Comparison of ENCODE assay signal across 13 cellular contexts in genomic region chr22:31650391-31650790, GRCh38. TPM values are rescaled to one million over a fixed set of nuclear protein-coding genes. Genes with fewer than 3 reads are reported as not detected.
DNase-seq lines count a peak whose midpoint lies in the region; ATAC-seq and TF ChIP-seq lines count a peak whose summit lies in the region.
"Had no signal": no experiment of that assay in that cellular context is flagged by ENCODE, and none has a peak within 500 bp of the region (broad histone marks: within the 10 kb centered on the region; RNA-seq: fewer than 3 reads in every experiment).

No MANE protein-coding gene starts in this region.

- H3K36me3 Mint-ChIP-seq in IgD-negative memory B cell, result peaks cover 7% of the 10 kb centered on the region
- H3K36me3 Mint-ChIP-seq in CD4-positive, alpha-beta T cell (ENCODE audit: low read depth), result peaks cover 55% of the 10 kb centered on the region

- intact Hi-C loops in CD4-positive, alpha-beta T cell (cut with DNase I, micrococcal nuclease), result no loop called here

- no peak overlapping the region for H3K4me3 Mint-ChIP-seq in IgD-negative memory B cell
- no peak overlapping the region for H3K4me3 Mint-ChIP-seq in CD4-positive, alpha-beta T cell
- H3K4me3 Mint-ChIP-seq: activated CD4-positive, alpha-beta memory T cell treated with anti-CD3 and anti-CD28 coated beads for 36 hours; effector memory CD8-positive, alpha-beta T cell; immature natural killer cell had no signal

- H3K9me3 ChIP-seq in CD4-positive, alpha-beta T cell (ENCODE audit: control insufficient read depth, low read length), result no peaks in the 10 kb centered on the region

- CTCF ChIA-PET in CD4-positive, alpha-beta T cell (lab: Charles Lee), result no interaction called here

- no peak for ATAC-seq in HG02798 (IDR thresholded peaks at IDR 0.05; ENCODE audit: poor library complexity, unreplicated experiment)
- ATAC-seq in CD4-positive, alpha-beta T cell (ENCODE audit: poor library complexity), result no peak
- ATAC-seq: activated naive CD4-positive, alpha-beta T cell treated with anti-CD3 and anti-CD28 coated beads, Interleukin-2, amount 50 U/mL, for 72 hours; effector memory CD8-positive, alpha-beta T cell had no signal

- in situ Hi-C loops in astrocyte of the spinal cord (cut with HindIII; ENCODE audit: low sequenced_read_pairs), result no loop called here

- POLR2A ChIA-PET in CD4-positive, alpha-beta T cell (lab: Charles Lee), result no interaction called here

- H3K36me3 ChIP-seq in kidney epithelial cell (ENCODE audit: control insufficient read depth, insufficient read depth, low read length), result peaks cover 2% of the 10 kb centered on the region

- no peak overlapping the region for H3K27ac ChIP-seq in coronary artery
- no peak overlapping the region for H3K27ac ChIP-seq in CD4-positive, alpha-beta T cell (ENCODE audit: low read depth, low read length)

- H3K9me3 Mint-ChIP-seq in IgD-negative memory B cell, result no peaks in the 10 kb centered on the region
- H3K9me3 Mint-ChIP-seq in CD4-positive, alpha-beta T cell, result no peaks in the 10 kb centered on the region
- H3K9me3 Mint-ChIP-seq: activated CD4-positive, alpha-beta memory T cell treated with anti-CD3 and anti-CD28 coated beads for 36 hours; activated naive CD4-positive, alpha-beta T cell treated with anti-CD3 and anti-CD28 coated beads, Interleukin-2, amount 50 U/mL, for 72 hours; effector memory CD8-positive, alpha-beta T cell; immature natural killer cell had no signal

- H3K4me3 ChIP-seq in astrocyte of the spinal cord (ENCODE audit: low read depth, low read length), result no peak overlapping the region
- H3K4me3 ChIP-seq in kidney epithelial cell (ENCODE audit: low read depth, low read length), result no peak overlapping the region
- H3K4me3 ChIP-seq in coronary artery, result no peak overlapping the region

- H3K27me3 Mint-ChIP-seq in IgD-negative memory B cell, result no peaks in the 10 kb centered on the region
- H3K27me3 Mint-ChIP-seq in CD4-positive, alpha-beta T cell, result no peaks in the 10 kb centered on the region
- H3K27me3 Mint-ChIP-seq: activated CD4-positive, alpha-beta memory T cell treated with anti-CD3 and anti-CD28 coated beads for 36 hours; effector memory CD8-positive, alpha-beta T cell had no signal

- DNase-seq in AG08395 (ENCODE audit: low spot score) (peak; percentile 53), astrocyte of the spinal cord (ENCODE audit: low read depth, low spot score) (peak; percentile 59), kidney epithelial cell (ENCODE audit: low read depth) (peak; percentile 88), coronary artery (ENCODE audit: low spot score) (no peak), HuH-7.5 (ENCODE audit: low spot score) (no peak)
- no peak for DNase-seq in CD4-positive, alpha-beta T cell
- DNase-seq: activated CD4-positive, alpha-beta memory T cell treated with anti-CD3 and anti-CD28 coated beads for 36 hours; effector memory CD8-positive, alpha-beta T cell; immature natural killer cell; stimulated activated CD4-positive, alpha-beta T cell treated with anti-CD3 and anti-CD28 coated beads, Interleukin-4, amount 100 ng/mL, for 24 hours had no signal

- H3K27ac Mint-ChIP-seq in IgD-negative memory B cell, result peak overlapping the region in 2 of 3 donors; percentile 41 to 73
- H3K27ac Mint-ChIP-seq in CD4-positive, alpha-beta T cell, result no peak overlapping the region
- H3K27ac Mint-ChIP-seq: activated naive CD4-positive, alpha-beta T cell treated with anti-CD3 and anti-CD28 coated beads, Interleukin-2, amount 50 U/mL, for 72 hours; effector memory CD8-positive, alpha-beta T cell; immature natural killer cell had no signal

- H3K4me1 Mint-ChIP-seq in IgD-negative memory B cell, result peaks cover 38 to 42% (median 40%) of the 10 kb centered on the region in 3 donors
- H3K4me1 Mint-ChIP-seq in CD4-positive, alpha-beta T cell (ENCODE audit: low read depth), result peaks cover 15% of the 10 kb centered on the region

- no peak for TF ChIP-seq CTCF in astrocyte of the spinal cord (IDR thresholded peaks at IDR 0.05; ENCODE audit: low read depth, low read length)
- TF ChIP-seq CTCF in kidney epithelial cell (IDR thresholded peaks at IDR 0.05; ENCODE audit: insufficient read depth, low read length, poor library complexity, severe bottlenecking), result no peak
- TF ChIP-seq CTCF in coronary artery (IDR thresholded peaks at IDR 0.05), result no peak
- no peak for TF ChIP-seq CTCF in CD4-positive, alpha-beta T cell (IDR thresholded peaks at IDR 0.05)

- no peaks in the 10 kb centered on the region for H3K27me3 ChIP-seq in kidney epithelial cell (ENCODE audit: control insufficient read depth, insufficient read depth, low read length)
- H3K27me3 ChIP-seq in CD4-positive, alpha-beta T cell (ENCODE audit: control insufficient read depth, insufficient read depth, low read length), result no peaks in the 10 kb centered on the region

RNA-seq across cellular contexts. Expression of gene PISD, which starts 11.6 kb away (rescaled TPM):
- polyA plus RNA-seq in IgD-negative memory B cell, result 20.7 TPM
- 83.3 and 88.3 TPM in 2 replicates for total RNA-seq in kidney epithelial cell
- total RNA-seq in CD4-positive, alpha-beta T cell, result 10 to 100 TPM; 23.4 to 25.3 TPM

Comparison
In these comparisons a context has a peak if more than half of its experiments do, and no peak if none do; other contexts are left out.
1. DNase-seq: peak in AG08395 (single experiment), astrocyte of the spinal cord (single experiment) and kidney epithelial cell (single experiment); none in coronary artery (single experiment), HuH-7.5 (single experiment) and CD4-positive, alpha-beta T cell (0 of 10).